Comparison of ENCODE assay signal across 31 cellular contexts in the genomic region with DNA sequence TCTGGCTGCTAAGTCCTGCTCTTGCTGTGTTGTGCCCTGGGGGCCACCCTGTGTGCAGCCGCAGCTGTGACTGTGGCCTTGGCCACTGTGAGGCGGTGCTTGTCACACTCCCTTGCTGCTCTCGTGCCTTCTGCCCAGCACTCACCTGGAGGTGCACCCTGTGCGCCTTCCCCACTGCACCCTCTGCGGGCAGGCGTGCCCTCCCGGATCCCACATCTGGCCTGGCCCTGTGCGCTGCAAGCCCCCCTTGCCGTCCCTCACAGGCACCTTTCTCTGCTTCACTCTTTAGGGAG. TPM values are rescaled to one million over a fixed set of nuclear protein-coding genes. Genes with fewer than 3 reads are reported as not detected.
"Had no signal": no experiment of that assay in that cellular context is flagged by ENCODE, and none has a peak within 500 bp of the region (broad histone marks: within the 10 kb centered on the region; RNA-seq: fewer than 3 reads in every experiment).

No MANE protein-coding gene starts in this region.

- H3K9me3 ChIP-seq: psoas muscle, sigmoid colon had no signal

- H3K79me2 ChIP-seq: parathyroid adenoma had no signal

- FAIRE-seq: endothelial cell of umbilical vein, small intestine had no signal

- H3K9ac ChIP-seq: parathyroid adenoma had no signal

- DNase-seq: activated CD4-positive, alpha-beta memory T cell treated with anti-CD3 and anti-CD28 coated beads, Interleukin-2, amount 10 ng/mL, durations not matched to agents 7 days and 5 days; activated CD4-positive, alpha-beta T cell treated with anti-CD3 and anti-CD28 coated beads for 1 hour; activated CD4-positive, alpha-beta T cell treated with anti-CD3 and anti-CD28 coated beads, Interleukin-2, amount 10 ng/mL, durations not matched to agents 7 days and 5 days; activated naive CD8-positive, alpha-beta T cell treated with anti-CD3 and anti-CD28 coated beads, Interleukin-2, amount 50 U/mL, for 24 hours; activated T-cell treated with anti-CD3 and anti-CD28 coated beads, Interleukin-2, amount 50 U/mL, for 48 hours; amygdala; caudate nucleus; cortex of kidney; head of caudate nucleus; hypothalamus; kidney glomerular epithelial cell; naive B cell; nephron progenitor cell; nucleus accumbens; sigmoid colon; small intestine; stimulated activated CD4-positive, alpha-beta T cell treated with anti-CD3 and anti-CD28 coated beads, Interleukin-1b, Interleukin-23, amount 100 ng/mL, for 48 hours; stimulated activated CD4-positive, alpha-beta T cell treated with anti-CD3 and anti-CD28 coated beads, Interleukin-4, amount 100 ng/mL, for 4 hours; stimulated activated CD8-positive, alpha-beta memory T cell treated with anti-CD3 and anti-CD28 coated beads, Interleukin-4, amount 100 ng/mL, for 48 hours; stomach; T-helper 17 cell; T1000; tibial artery had no signal

- ATAC-seq: activated naive CD8-positive, alpha-beta T cell treated with anti-CD3 and anti-CD28 coated beads, Interleukin-2, amount 50 U/mL, for 24 hours; left lung; stimulated activated memory B cell treated with anti-CD40 and anti-IgM and Interleukin-4, amounts not matched to agents 10 μg/mL and 1 μg/mL and 100 μg/mL, for 72 hours; T-helper 17 cell had no signal

- H3K4me3 ChIP-seq: left lung, lung, psoas muscle, sigmoid colon, stomach, tibial artery had no signal

- H3K4me1 ChIP-seq: left lung, parathyroid adenoma, psoas muscle, sigmoid colon, stomach, tibial artery had no signal

- H2AFZ ChIP-seq: parathyroid adenoma had no signal

- H3K27ac ChIP-seq: left lung, parathyroid adenoma, psoas muscle, sigmoid colon, stomach, tibial artery had no signal

RNA-seq across cellular contexts. Expression of a gene that starts 27.2 kb away (rescaled TPM):
- total RNA-seq: activated CD4-positive, alpha-beta memory T cell treated with anti-CD3 and anti-CD28 coated beads, Interleukin-2, amount 10 ng/mL, durations not matched to agents 7 days and 5 days; activated CD4-positive, alpha-beta T cell treated with anti-CD3 and anti-CD28 coated beads, Interleukin-2, amount 10 ng/mL, durations not matched to agents 7 days and 5 days; chondrocyte; fibroblast of lung; T-helper 17 cell had no signal
- polyA plus RNA-seq: fibroblast of lung had no signal
